Comparison of ENCODE assay signal across 9 cellular contexts in the genomic region with DNA sequence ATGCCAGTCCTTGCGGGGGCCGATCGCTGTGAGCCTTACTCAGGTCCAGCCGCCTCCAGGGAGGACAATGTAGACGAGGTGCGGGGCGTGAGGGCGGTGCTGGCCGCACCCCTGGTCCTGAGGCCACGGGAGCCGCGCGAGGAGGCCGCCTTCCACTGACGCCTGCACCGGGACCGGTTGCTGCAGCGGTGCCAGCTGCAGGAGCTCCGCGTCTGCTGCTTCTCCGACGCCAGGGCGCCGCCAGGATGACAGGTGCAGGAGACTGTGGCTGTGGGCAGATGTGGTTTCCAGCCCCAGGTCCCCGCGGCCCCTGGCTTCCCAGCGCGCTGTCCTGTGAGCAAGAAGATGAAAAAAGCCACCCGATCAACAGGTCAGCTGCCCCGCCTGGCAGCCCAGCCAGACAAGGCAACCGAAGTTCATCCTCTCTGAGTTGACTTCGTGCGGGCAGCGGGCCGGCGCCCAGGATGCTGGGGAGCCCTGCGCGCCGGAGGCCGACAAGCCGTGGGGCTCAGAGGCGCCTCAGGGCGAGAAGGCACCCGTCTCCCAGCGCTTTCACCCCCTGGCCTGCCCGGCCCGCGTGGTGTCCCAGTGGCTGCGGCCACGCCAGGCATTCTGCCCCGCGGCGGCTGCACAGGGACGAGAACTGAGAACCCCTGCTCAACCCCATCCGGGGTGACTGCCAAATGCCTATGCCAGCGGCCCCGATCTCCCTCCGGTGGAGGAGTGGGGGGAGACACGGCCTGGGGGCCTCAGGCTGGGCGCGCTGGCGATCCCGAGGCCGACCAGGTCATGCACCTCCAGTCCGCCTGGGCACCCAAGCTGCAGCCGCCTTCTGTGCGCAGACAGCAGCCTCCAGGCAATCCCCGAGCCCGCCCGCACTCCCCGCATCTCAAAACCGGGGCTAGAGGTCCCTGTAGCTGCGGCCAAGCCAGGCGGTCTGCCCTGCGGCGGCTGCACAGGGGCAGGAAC. TPM values are rescaled to one million over a fixed set of nuclear protein-coding genes. Genes with fewer than 3 reads are reported as not detected.
DNase-seq lines count a peak whose midpoint lies in the region; ATAC-seq and TF ChIP-seq lines count a peak whose summit lies in the region.
"Had no signal": no experiment of that assay in that cellular context is flagged by ENCODE, and none has a peak within 500 bp of the region (broad histone marks: within the 10 kb centered on the region; RNA-seq: fewer than 3 reads in every experiment).

No MANE protein-coding gene starts in this region.

- H3K4me3 ChIP-seq in BE2C (ENCODE audit: low read depth, low read length) (no peak overlapping the region), adrenal gland (peak overlapping the region in 1 of 4 donors; percentile 16)
- H3K4me3 ChIP-seq in Jurkat, Clone E6-1 (ENCODE audit: low read length): peak overlapping the region; percentile 5; the same call in 1 of the 2 replicates

- no peak overlapping the region for H3K27ac ChIP-seq in adrenal gland
- H3K27ac ChIP-seq: VCaP had no signal

- peak; percentile 34 for ATAC-seq in activated CD8-positive, alpha-beta memory T cell treated with anti-CD3 and anti-CD28 coated beads, Interleukin-2, amount 10 ng/mL, durations not matched to agents 7 days and 5 days
- ATAC-seq in HG03439 (IDR thresholded peaks at IDR 0.05; ENCODE audit: unreplicated experiment): no peak

- peaks cover 13% of the 10 kb centered on the region for H3K4me1 Mint-ChIP-seq in activated CD8-positive, alpha-beta memory T cell treated with anti-CD3 and anti-CD28 coated beads, Interleukin-2, amount 10 ng/mL, durations not matched to agents 7 days and 5 days
- peaks cover 13 to 15% of the 10 kb centered on the region in 2 donors for H3K4me1 Mint-ChIP-seq in immature natural killer cell

- intact Hi-C loops in adrenal gland (cut with DNase I): no loop called here

- DNase-seq in BE2C (peak; percentile 44), immature natural killer cell (peak; percentile 5 to 8 (median 6)), NCI-H1694 treated with DMSO at 0.1 percent for 48 hours (lab: John Stamatoyannopoulos, UW) (no peak), COLO829 (ENCODE audit: low spot score) (no peak), adrenal gland (no peak)
- no peak for DNase-seq in Jurkat, Clone E6-1 (ENCODE audit: low read depth, low spot score)
- DNase-seq in activated CD8-positive, alpha-beta memory T cell treated with anti-CD3 and anti-CD28 coated beads, Interleukin-2, amount 10 ng/mL, durations not matched to agents 7 days and 5 days: no peak

- H3K27me3 Mint-ChIP-seq in activated CD8-positive, alpha-beta memory T cell treated with anti-CD3 and anti-CD28 coated beads, Interleukin-2, amount 10 ng/mL, durations not matched to agents 7 days and 5 days: peaks cover 53% of the 10 kb centered on the region
- peaks cover 12 to 30% (median 29%) of the 10 kb centered on the region in 3 donors for H3K27me3 Mint-ChIP-seq in immature natural killer cell (ENCODE audit: low read depth in 3 of 3)

- CTCF ChIA-PET in activated CD8-positive, alpha-beta memory T cell treated with anti-CD3 and anti-CD28 coated beads, Interleukin-2, amount 10 ng/mL, durations not matched to agents 7 days and 5 days (lab: Charles Lee): interaction anchor here (0.8 to 2.4 kb wide), 7 partner anchors 17 to 667 kb away, joined by 3 to 11 read pairs (median 3); partner anchors contain the start of genes BICD2 and IPPK

- no peak overlapping the region for H3K27ac Mint-ChIP-seq in activated CD8-positive, alpha-beta memory T cell treated with anti-CD3 and anti-CD28 coated beads, Interleukin-2, amount 10 ng/mL, durations not matched to agents 7 days and 5 days
- H3K27ac Mint-ChIP-seq in immature natural killer cell: no peak overlapping the region

- H3K36me3 ChIP-seq in BE2C: no peaks in the 10 kb centered on the region
- H3K36me3 ChIP-seq in adrenal gland (replicated peaks in 1 of 2): no peaks in the 10 kb centered on the region

- H3K36me3 Mint-ChIP-seq in activated CD8-positive, alpha-beta memory T cell treated with anti-CD3 and anti-CD28 coated beads, Interleukin-2, amount 10 ng/mL, durations not matched to agents 7 days and 5 days: no peaks in the 10 kb centered on the region
- H3K36me3 Mint-ChIP-seq in immature natural killer cell: no peaks in the 10 kb centered on the region

- no peaks in the 10 kb centered on the region for H3K9me3 Mint-ChIP-seq in activated CD8-positive, alpha-beta memory T cell treated with anti-CD3 and anti-CD28 coated beads, Interleukin-2, amount 10 ng/mL, durations not matched to agents 7 days and 5 days (ENCODE audit: low read depth)
- peaks cover 0 to 1% (median 0%) of the 10 kb centered on the region in 6 donors for H3K9me3 Mint-ChIP-seq in immature natural killer cell

- H3K9me3 ChIP-seq in BE2C: no peaks in the 10 kb centered on the region
- H3K9me3 ChIP-seq in adrenal gland (replicated peaks in 1 of 3): peaks cover 0 to 4% (median 0%) of the 10 kb centered on the region in 3 donors

- H3K4me1 ChIP-seq in BE2C (no peaks in the 10 kb centered on the region), adrenal gland (replicated peaks in 1 of 2) (peaks cover 17 to 26% of the 10 kb centered on the region in 2 donors)

- TF ChIP-seq CTCF in BE2C (IDR thresholded peaks at IDR 0.05; ENCODE audit: low read depth, low read length) (no peak), adrenal gland (IDR thresholded peaks at IDR 0.05) (no peak)

- 1 to 5% (median 4%) methylated on average over 37 to 76 of the region's 76 CpGs; no CpG with 5 or more reads in 1 of the 4 donors for WGBS in adrenal gland, 4 donors

- H3K27me3 ChIP-seq in BE2C (peaks cover 87% of the 10 kb centered on the region), adrenal gland (peaks cover 71% of the 10 kb centered on the region)

- TF ChIP-seq POLR2A in adrenal gland (IDR thresholded peaks at IDR 0.05): no peak

- H3K4me3 Mint-ChIP-seq in activated CD8-positive, alpha-beta memory T cell treated with anti-CD3 and anti-CD28 coated beads, Interleukin-2, amount 10 ng/mL, durations not matched to agents 7 days and 5 days: no peak overlapping the region
- H3K4me3 Mint-ChIP-seq in immature natural killer cell: peak overlapping the region; percentile 24 to 87 (median 48)

RNA-seq across cellular contexts. Expression of gene BICD2, which starts 43.4 kb away (rescaled TPM):
- 49.5 TPM for polyA plus RNA-seq in BE2C (2012; ENCODE audit: insufficient read depth, insufficient read length, low read depth)
- polyA plus RNA-seq in Jurkat, Clone E6-1 (2012; ENCODE audit: insufficient read depth, insufficient read length): 13.2 TPM
- total RNA-seq in activated CD8-positive, alpha-beta memory T cell treated with anti-CD3 and anti-CD28 coated beads, Interleukin-2, amount 10 ng/mL, durations not matched to agents 7 days and 5 days: 10 to 100 TPM; 26.4 to 27.2 TPM
- 10 to 100 TPM in 1 of 3 donors, 1 to 10 TPM in 2; 5.8 to 26.8 (median 8.0) TPM for polyA plus RNA-seq in immature natural killer cell
- 10 to 100 TPM; 20.1 to 33.8 (median 26.2) TPM for total RNA-seq in adrenal gland
- 10 to 100 TPM in 2 of 3 donors, 1 to 10 TPM in 1; 9.3 to 14.9 (median 13.0) TPM for polyA plus RNA-seq in adrenal gland

Comparison
In these comparisons a context has a peak if more than half of its experiments do, and no peak if none do; other contexts are left out.
1. DNase-seq: peak in BE2C (single experiment) and immature natural killer cell (3 of 3); none in Jurkat, Clone E6-1 (single experiment), activated CD8-positive, alpha-beta memory T cell treated with anti-CD3 and anti-CD28 coated beads, Interleukin-2, amount 10 ng/mL, durations not matched to agents 7 days and 5 days (single experiment), NCI-H1694 treated with DMSO at 0.1 percent for 48 hours (single experiment), COLO829 (single experiment) and adrenal gland (0 of 7).